In genomic region chr3:128501431-128501830, GRCh38 we compare ENCODE assay signal across 40 cellular contexts. TPM values are rescaled to one million over a fixed set of nuclear protein-coding genes. Genes with fewer than 3 reads are reported as not detected.
"Had no signal": no experiment of that assay in that cellular context is flagged by ENCODE, and none has a peak within 500 bp of the region (broad histone marks: within the 10 kb centered on the region; RNA-seq: fewer than 3 reads in every experiment).

No MANE protein-coding gene starts in this region.

- H3K9me3 Mint-ChIP-seq: activated CD4-positive, alpha-beta memory T cell treated with anti-CD3 and anti-CD28 coated beads for 36 hours; activated CD4-positive, alpha-beta T cell treated with anti-CD3 and anti-CD28 coated beads, Interleukin-2, amount 10 ng/mL, durations not matched to agents 24 days and 14 days; activated naive CD4-positive, alpha-beta T cell treated with anti-CD3 and anti-CD28 coated beads for 36 hours; activated naive CD4-positive, alpha-beta T cell treated with anti-CD3 and anti-CD28 coated beads, Interleukin-2, amount 50 U/mL, for 24 hours; activated T-helper 1 cell treated with anti-CD3 and anti-CD28 coated beads, Interleukin-12 subunit alpha, Interleukin-12 subunit beta, Interleukin-2, Interleukin-4 antibody, amounts not matched to agents 30 ng/mL and 10 ng/mL and 1 ng/mL, durations not matched to agents 14 hours and 24 hours and 36 hours; activated T-helper 2 cell treated with anti-CD3 and anti-CD28 coated beads, Interferon-gamma antibody, Interleukin-2, Interleukin-4, amounts not matched to agents 10 μg/mL and 5 μg/mL and 100 μg/mL, durations not matched to agents 14 hours and 24 hours and 36 hours had no signal

- H3K36me3 Mint-ChIP-seq: activated CD4-positive, alpha-beta memory T cell treated with anti-CD3 and anti-CD28 coated beads for 36 hours; activated CD8-positive, alpha-beta memory T cell treated with anti-CD3 and anti-CD28 coated beads, Interleukin-2, amount 10 ng/mL, durations not matched to agents 7 days and 5 days; activated naive CD4-positive, alpha-beta T cell treated with anti-CD3 and anti-CD28 coated beads, Interleukin-2, amount 50 U/mL, for 24 hours; brain had no signal

- H3K4me2 ChIP-seq: hepatocyte had no signal

- H3K27ac Mint-ChIP-seq: activated CD4-positive, alpha-beta memory T cell treated with anti-CD3 and anti-CD28 coated beads for 36 hours; activated CD4-positive, alpha-beta T cell treated with anti-CD3 and anti-CD28 coated beads for 36 hours; activated CD4-positive, alpha-beta T cell treated with anti-CD3 and anti-CD28 coated beads, Interleukin-2, amount 10 ng/mL, durations not matched to agents 24 days and 14 days; activated CD8-positive, alpha-beta memory T cell treated with anti-CD3 and anti-CD28 coated beads, Interleukin-2, amount 10 ng/mL, durations not matched to agents 7 days and 5 days; activated CD8-positive, alpha-beta T cell treated with anti-CD3 and anti-CD28 coated beads, Interleukin-2, amount 10 ng/mL, durations not matched to agents 7 days and 5 days; activated naive CD4-positive, alpha-beta T cell treated with anti-CD3 and anti-CD28 coated beads for 36 hours; activated naive CD4-positive, alpha-beta T cell treated with anti-CD3 and anti-CD28 coated beads, Interleukin-2, amount 50 U/mL, for 24 hours; activated T-helper 1 cell treated with anti-CD3 and anti-CD28 coated beads, Interleukin-12 subunit alpha, Interleukin-12 subunit beta, Interleukin-2, Interleukin-4 antibody, amounts not matched to agents 30 ng/mL and 10 ng/mL and 1 ng/mL, durations not matched to agents 14 hours and 24 hours and 36 hours; activated T-helper 2 cell treated with anti-CD3 and anti-CD28 coated beads, Interferon-gamma antibody, Interleukin-2, Interleukin-4, amounts not matched to agents 10 μg/mL and 5 μg/mL and 100 μg/mL, durations not matched to agents 14 hours and 24 hours and 36 hours; brain had no signal

- ATAC-seq: activated CD4-positive, alpha-beta T cell treated with anti-CD3 and anti-CD28 coated beads for 36 hours; activated CD8-positive, alpha-beta memory T cell treated with anti-CD3 and anti-CD28 coated beads, Interleukin-2, amount 10 ng/mL, durations not matched to agents 7 days and 5 days; activated CD8-positive, alpha-beta T cell treated with anti-CD3 and anti-CD28 coated beads, Interleukin-2, amount 10 ng/mL, durations not matched to agents 7 days and 5 days; gastroesophageal sphincter; heart right ventricle had no signal

- H3K27ac ChIP-seq: adrenal gland, breast epithelium, cardiac muscle cell, colonic mucosa, epithelial cell of prostate, esophagus squamous epithelium, gastroesophageal sphincter, heart right ventricle, hepatocyte had no signal

- H3K4me3 ChIP-seq: adrenal gland, breast epithelium, cardiac muscle cell, colonic mucosa, esophagus squamous epithelium, gastroesophageal sphincter, heart right ventricle, hepatocyte had no signal

- H3K79me2 ChIP-seq: hepatocyte had no signal

- DNase-seq: activated CD4-positive, alpha-beta memory T cell treated with anti-CD3 and anti-CD28 coated beads for 36 hours; activated CD4-positive, alpha-beta T cell treated with anti-CD3 and anti-CD28 coated beads for 36 hours; activated CD4-positive, alpha-beta T cell treated with anti-CD3 and anti-CD28 coated beads, Interleukin-2, amount 10 ng/mL, durations not matched to agents 24 days and 14 days; activated CD4-positive, CD25-positive, alpha-beta regulatory T cell; activated CD4-positive, CD25-positive, alpha-beta regulatory T cell treated with anti-CD3 and anti-CD28 coated beads, Interleukin-2, amount 50 U/mL, for 72 hours; activated CD8-positive, alpha-beta memory T cell treated with anti-CD3 and anti-CD28 coated beads, Interleukin-2, amount 10 ng/mL, durations not matched to agents 7 days and 5 days; activated CD8-positive, alpha-beta memory T cell treated with anti-CD3 and anti-CD28 coated beads, Interleukin-2, amount 50 U/mL, for 4 hours; activated CD8-positive, alpha-beta T cell treated with anti-CD3 and anti-CD28 coated beads, Interleukin-2, amount 10 ng/mL, durations not matched to agents 7 days and 5 days; activated effector memory CD4-positive, alpha-beta T cell treated with anti-CD3 and anti-CD28 coated beads, Interleukin-2, amount 50 U/mL, for 16 hours; activated naive CD4-positive, alpha-beta T cell treated with anti-CD3 and anti-CD28 coated beads for 36 hours; activated T-cell treated with anti-CD3 and anti-CD28 coated beads, Interleukin-2, amount 50 U/mL, for 1 hour; activated T-cell treated with anti-CD3 and anti-CD28 coated beads, Interleukin-2, amount 50 U/mL, for 48 hours; amygdala; aorta; central memory CD4-positive, alpha-beta T cell; cerebellar nuclear complex; colonic mucosa; dermis blood vessel endothelial cell; effector CD8-positive, alpha-beta T cell; esophagus squamous epithelium; foreskin melanocyte; heart right ventricle; T-helper 2 cell had no signal

- H3K9me3 ChIP-seq: adrenal gland, breast epithelium, colonic mucosa, esophagus squamous epithelium, gastroesophageal sphincter had no signal

- H3K4me1 ChIP-seq: breast epithelium had no signal

- H3K4me3 Mint-ChIP-seq: activated CD4-positive, alpha-beta memory T cell treated with anti-CD3 and anti-CD28 coated beads for 36 hours; activated CD4-positive, alpha-beta T cell treated with anti-CD3 and anti-CD28 coated beads for 36 hours; activated CD4-positive, alpha-beta T cell treated with anti-CD3 and anti-CD28 coated beads, Interleukin-2, amount 10 ng/mL, durations not matched to agents 24 days and 14 days; activated CD8-positive, alpha-beta memory T cell treated with anti-CD3 and anti-CD28 coated beads, Interleukin-2, amount 10 ng/mL, durations not matched to agents 7 days and 5 days; activated CD8-positive, alpha-beta T cell treated with anti-CD3 and anti-CD28 coated beads, Interleukin-2, amount 10 ng/mL, durations not matched to agents 7 days and 5 days; activated naive CD4-positive, alpha-beta T cell treated with anti-CD3 and anti-CD28 coated beads for 36 hours; activated naive CD4-positive, alpha-beta T cell treated with anti-CD3 and anti-CD28 coated beads, Interleukin-2, amount 50 U/mL, for 24 hours; activated T-helper 1 cell treated with anti-CD3 and anti-CD28 coated beads, Interleukin-12 subunit alpha, Interleukin-12 subunit beta, Interleukin-2, Interleukin-4 antibody, amounts not matched to agents 30 ng/mL and 10 ng/mL and 1 ng/mL, durations not matched to agents 14 hours and 24 hours and 36 hours; brain had no signal

- H2AFZ ChIP-seq: hepatocyte had no signal

- H3K36me3 ChIP-seq: adrenal gland, breast epithelium, cardiac muscle cell, colonic mucosa, esophagus squamous epithelium, gastroesophageal sphincter, heart right ventricle had no signal

- H3K4me1 Mint-ChIP-seq: activated CD4-positive, alpha-beta T cell treated with anti-CD3 and anti-CD28 coated beads for 36 hours; activated naive CD4-positive, alpha-beta T cell treated with anti-CD3 and anti-CD28 coated beads, Interleukin-2, amount 50 U/mL, for 24 hours had no signal

RNA-seq across cellular contexts. Expression of gene GATA2, which starts 8.4 kb away (rescaled TPM):
- total RNA-seq: activated CD4-positive, alpha-beta memory T cell treated with anti-CD3 and anti-CD28 coated beads for 36 hours; activated CD4-positive, alpha-beta T cell treated with anti-CD3 and anti-CD28 coated beads, Interleukin-2, amount 10 ng/mL, durations not matched to agents 24 days and 14 days; activated CD8-positive, alpha-beta T cell treated with anti-CD3 and anti-CD28 coated beads, Interleukin-2, amount 10 ng/mL, durations not matched to agents 7 days and 5 days had no signal

RNA-seq across cellular contexts. Expression of gene DNAJB8, which starts 34.7 kb away (rescaled TPM):
- total RNA-seq: activated CD4-positive, alpha-beta memory T cell treated with anti-CD3 and anti-CD28 coated beads for 36 hours; activated CD4-positive, alpha-beta T cell treated with anti-CD3 and anti-CD28 coated beads for 36 hours; activated CD4-positive, alpha-beta T cell treated with anti-CD3 and anti-CD28 coated beads, Interleukin-2, amount 10 ng/mL, durations not matched to agents 24 days and 14 days; activated CD8-positive, alpha-beta memory T cell treated with anti-CD3 and anti-CD28 coated beads for 36 hours; activated CD8-positive, alpha-beta memory T cell treated with anti-CD3 and anti-CD28 coated beads, Interleukin-2, amount 10 ng/mL, durations not matched to agents 7 days and 5 days; activated CD8-positive, alpha-beta T cell treated with anti-CD3 and anti-CD28 coated beads, Interleukin-2, amount 10 ng/mL, durations not matched to agents 7 days and 5 days; activated naive CD4-positive, alpha-beta T cell treated with anti-CD3 and anti-CD28 coated beads for 36 hours; activated T-helper 1 cell treated with anti-CD3 and anti-CD28 coated beads, Interleukin-12 subunit alpha, Interleukin-12 subunit beta, Interleukin-2, Interleukin-4 antibody, amounts not matched to agents 30 ng/mL and 10 ng/mL and 1 ng/mL, durations not matched to agents 14 hours and 24 hours and 36 hours; activated T-helper 2 cell treated with anti-CD3 and anti-CD28 coated beads, Interferon-gamma antibody, Interleukin-2, Interleukin-4, amounts not matched to agents 10 μg/mL and 5 μg/mL and 100 μg/mL, durations not matched to agents 14 hours and 24 hours and 36 hours; adrenal gland; aorta; breast epithelium; cardiac muscle cell; colonic mucosa; dermis blood vessel endothelial cell; endothelial cell of umbilical vein; esophagus squamous epithelium; fibroblast of lung; fibroblast of villous mesenchyme; gastroesophageal sphincter; glomerular endothelial cell; heart right ventricle; hepatocyte; T-helper 1 cell treated with Interleukin-12 subunit alpha and Interleukin-12 subunit beta and Interleukin-4 antibody, amounts not matched to agents 30 ng/mL and 1 ng/mL, for 36 hours had no signal
- polyA plus RNA-seq: adrenal gland, aorta, cardiac muscle cell, endothelial cell of umbilical vein, esophagus, fibroblast of lung, heart right ventricle, hepatocyte had no signal
